10 cellular contexts compared by ENCODE assay signal in genomic region chr1:206955476-206956312, GRCh38. TPM values are rescaled to one million over a fixed set of nuclear protein-coding genes. Genes with fewer than 3 reads are reported as not detected.
DNase-seq lines count a peak whose midpoint lies in the region; ATAC-seq and TF ChIP-seq lines count a peak whose summit lies in the region.
"Had no signal": no experiment of that assay in that cellular context is flagged by ENCODE, and none has a peak within 500 bp of the region (broad histone marks: within the 10 kb centered on the region; RNA-seq: fewer than 3 reads in every experiment).

No MANE protein-coding gene starts in this region.

- H3K9ac ChIP-seq in Karpas-422 (ENCODE audit: low read length) = no peak overlapping the region

- no peak overlapping the region for H3K4me2 ChIP-seq in Karpas-422 (ENCODE audit: low read depth, low read length, poor library complexity, severe bottlenecking)

- peak; percentile 94 for ATAC-seq in activated T-helper 17 cell treated with anti-CD3 and anti-CD28 coated beads, Interleukin-2, amount 50 U/mL, for 72 hours (replicated peaks)
- ATAC-seq in GM18519 (IDR thresholded peaks at IDR 0.05; ENCODE audit: low FRiP score, unreplicated experiment) = no peak

- no peaks in the 10 kb centered on the region for H3K4me1 ChIP-seq in Karpas-422 (ENCODE audit: low read length)

- H3K27ac ChIP-seq in Karpas-422 (ENCODE audit: low read length) = no peak overlapping the region

- H3K4me3 Mint-ChIP-seq in T-helper 1 cell treated with Interleukin-12 subunit alpha and Interleukin-12 subunit beta and Interleukin-4 antibody, amounts not matched to agents 30 μg/mL and 1 μg/mL, for 36 hours = no peak overlapping the region
- H3K4me3 Mint-ChIP-seq in activated T-helper 17 cell treated with anti-CD3 and anti-CD28 coated beads, Interleukin-2, amount 50 U/mL, for 72 hours = peak overlapping the region; percentile 34

- no peak overlapping the region for H2AFZ ChIP-seq in Karpas-422 (ENCODE audit: low read length)

- no peaks in the 10 kb centered on the region for H3K27me3 Mint-ChIP-seq in T-helper 1 cell treated with Interleukin-12 subunit alpha and Interleukin-12 subunit beta and Interleukin-4 antibody, amounts not matched to agents 30 μg/mL and 1 μg/mL, for 36 hours (ENCODE audit: low read depth)
- H3K27me3 Mint-ChIP-seq in activated T-helper 17 cell treated with anti-CD3 and anti-CD28 coated beads, Interleukin-2, amount 50 U/mL, for 72 hours = peaks cover 3% of the 10 kb centered on the region

- H3K9me3 ChIP-seq in Karpas-422 (ENCODE audit: low read length) = no peaks in the 10 kb centered on the region

- TF ChIP-seq CTCF in HFF-Myc (IDR thresholded peaks at IDR 0.05; ENCODE audit: low read depth, low read length, missing control alignments) = no peak

- H3K27me3 ChIP-seq in Karpas-422 (ENCODE audit: low read length) = no peaks in the 10 kb centered on the region

- no peaks in the 10 kb centered on the region for H4K20me1 ChIP-seq in Karpas-422 (ENCODE audit: insufficient read depth, low read depth, low read length)

- H3K27ac Mint-ChIP-seq in T-helper 1 cell treated with Interleukin-12 subunit alpha and Interleukin-12 subunit beta and Interleukin-4 antibody, amounts not matched to agents 30 μg/mL and 1 μg/mL, for 36 hours = peak overlapping the region; percentile 28
- no peak overlapping the region for H3K27ac Mint-ChIP-seq in activated T-helper 17 cell treated with anti-CD3 and anti-CD28 coated beads, Interleukin-2, amount 50 U/mL, for 72 hours

- H3K4me3 ChIP-seq in HFF-Myc (replicated peaks; ENCODE audit: low read depth, low read length) = no peak overlapping the region
- no peak overlapping the region for H3K4me3 ChIP-seq in skeletal muscle cell (ENCODE audit: low read depth, low read length)
- H3K4me3 ChIP-seq in Karpas-422 (ENCODE audit: low read length) = no peak overlapping the region

- DNase-seq in T-helper 1 cell (no peak), HFF-Myc (ENCODE audit: extremely low read depth, low read depth) (peak; percentile 29), skeletal muscle cell (ENCODE audit: low read depth) (peak; percentile 31), Karpas-422 (no peak), hepatic stellate cell (ENCODE audit: low spot score) (no peak)
- DNase-seq: Kasumi-1 had no signal

- H3K9me3 Mint-ChIP-seq in T-helper 1 cell treated with Interleukin-12 subunit alpha and Interleukin-12 subunit beta and Interleukin-4 antibody, amounts not matched to agents 30 μg/mL and 1 μg/mL, for 36 hours = no peaks in the 10 kb centered on the region
- no peaks in the 10 kb centered on the region for H3K9me3 Mint-ChIP-seq in activated T-helper 17 cell treated with anti-CD3 and anti-CD28 coated beads, Interleukin-2, amount 50 U/mL, for 72 hours

- no peaks in the 10 kb centered on the region for H3K79me2 ChIP-seq in Karpas-422 (ENCODE audit: low read length)

- no peaks in the 10 kb centered on the region for H3K36me3 ChIP-seq in Karpas-422 (ENCODE audit: insufficient read depth, low read length)

- H3K4me1 Mint-ChIP-seq in T-helper 1 cell treated with Interleukin-12 subunit alpha and Interleukin-12 subunit beta and Interleukin-4 antibody, amounts not matched to agents 30 μg/mL and 1 μg/mL, for 36 hours (ENCODE audit: low read depth) = peaks cover 12% of the 10 kb centered on the region
- peaks cover 11% of the 10 kb centered on the region for H3K4me1 Mint-ChIP-seq in activated T-helper 17 cell treated with anti-CD3 and anti-CD28 coated beads, Interleukin-2, amount 50 U/mL, for 72 hours

- no peaks in the 10 kb centered on the region for H3K9me2 ChIP-seq in Karpas-422 (replicated peaks; ENCODE audit: insufficient read depth, low read length)

- no peaks in the 10 kb centered on the region for H3K36me3 Mint-ChIP-seq in T-helper 1 cell treated with Interleukin-12 subunit alpha and Interleukin-12 subunit beta and Interleukin-4 antibody, amounts not matched to agents 30 μg/mL and 1 μg/mL, for 36 hours (ENCODE audit: low read depth)
- H3K36me3 Mint-ChIP-seq in activated T-helper 17 cell treated with anti-CD3 and anti-CD28 coated beads, Interleukin-2, amount 50 U/mL, for 72 hours (ENCODE audit: low read depth) = no peaks in the 10 kb centered on the region

RNA-seq across cellular contexts. Expression of gene PIGR, which starts 9.4 kb away (rescaled TPM):
- total RNA-seq in activated T-helper 17 cell treated with anti-CD3 and anti-CD28 coated beads, Interleukin-2, amount 50 U/mL, for 72 hours = under 1 TPM in 1 of 2 donors, not detected in 1; 0.34 TPM
- not detected in 2 replicates for total RNA-seq in Karpas-422 (2014; rRNA removed; shearing (Covaris generic); ENCODE audit: low replicate concordance)
- total RNA-seq: myocyte had no signal

RNA-seq across cellular contexts. Expression of gene FCAMR, which starts 14.6 kb away (rescaled TPM):
- total RNA-seq in activated T-helper 17 cell treated with anti-CD3 and anti-CD28 coated beads, Interleukin-2, amount 50 U/mL, for 72 hours = not detected
- not detected in 2 replicates for total RNA-seq in Karpas-422 (2014; rRNA removed; shearing (Covaris generic); ENCODE audit: low replicate concordance)
- total RNA-seq: myocyte had no signal

RNA-seq across cellular contexts. Expression of gene FCMR, which starts 34.0 kb away (rescaled TPM):
- total RNA-seq in activated T-helper 17 cell treated with anti-CD3 and anti-CD28 coated beads, Interleukin-2, amount 50 U/mL, for 72 hours = 10 to 100 TPM; 22.7 to 74.0 TPM
- total RNA-seq in Karpas-422 (2014; rRNA removed; shearing (Covaris generic); ENCODE audit: low replicate concordance) = not detected in 2 replicates
- total RNA-seq: myocyte had no signal

RNA-seq across cellular contexts. Expression of gene IL24, which starts 58.5 kb away (rescaled TPM):
- total RNA-seq in activated T-helper 17 cell treated with anti-CD3 and anti-CD28 coated beads, Interleukin-2, amount 50 U/mL, for 72 hours = 1 to 10 TPM in 1 of 2 donors, under 1 TPM in 1; 0.15 to 4.6 TPM
- total RNA-seq in Karpas-422 (2014; rRNA removed; shearing (Covaris generic); ENCODE audit: low replicate concordance) = not detected in 2 replicates
- total RNA-seq: myocyte had no signal

Comparison
In these comparisons a context has a peak if more than half of its experiments do, and no peak if none do; other contexts are left out.
1. DNase-seq: peak in HFF-Myc (single experiment) and skeletal muscle cell (single experiment); none in T-helper 1 cell (0 of 5), Karpas-422 (single experiment) and hepatic stellate cell (single experiment).
2. RNA of gene FCMR, which starts 34.0 kb away (total RNA-seq): 22.7 to 74.0 TPM in activated T-helper 17 cell treated with anti-CD3 and anti-CD28 coated beads, Interleukin-2, amount 50 U/mL, for 72 hours; not detected in Karpas-422; every median in the first group is over 10 times any median in the second.